1 cellular context compared by ENCODE assay signal in genomic region chr3:149221783-149222517, GRCh38.
A peak's percentile ranks its signal among the peaks of the same experiment; 100 is the strongest.
TF ChIP-seq lines count a peak whose summit lies in the region.

Gene CP (minus strand): TSS chr3:149221829. CDS start chr3:149221792, 37 bp downstream.

TF ChIP-seq in HepG2, 621 proteins besides CTCF, POLR2A, EP300 and RAD21 (continued from another document and continues in another):
- TF ChIP-seq IRF1 (CRISPR knock-in tag; IDR thresholded peaks at IDR 0.05; ENCODE audit: low read depth) (no peak), SETDB1 (CRISPR knock-in tag; IDR thresholded peaks at IDR 0.05; ENCODE audit: borderline replicate concordance) (no peak), ZNF496 (CRISPR knock-in tag; IDR thresholded peaks at IDR 0.05; ENCODE audit: insufficient replicate concordance) (no peak), HNF4A (CRISPR knock-in tag; IDR thresholded peaks at IDR 0.05) (peak; percentile 56), ZBTB21 (CRISPR knock-in tag; IDR thresholded peaks at IDR 0.05) (no peak), HMGXB4 (CRISPR knock-in tag; IDR thresholded peaks at IDR 0.05; ENCODE audit: borderline replicate concordance in 1 of 2, low read depth in 1 of 2) (no peak; a peak in 1 of 4 replicates), SMAD3 (CRISPR knock-in tag; IDR thresholded peaks at IDR 0.05) (no peak), ZNF740 (CRISPR knock-in tag; IDR thresholded peaks at IDR 0.05) (no peak), FUBP1 (CRISPR knock-in tag; IDR thresholded peaks at IDR 0.05; ENCODE audit: borderline replicate concordance) (no peak), SMYD3 (CRISPR knock-in tag; IDR thresholded peaks at IDR 0.05) (no peak), MIER3 (CRISPR knock-in tag; IDR thresholded peaks at IDR 0.05; ENCODE audit: borderline replicate concordance) (no peak), ZNF318 (CRISPR knock-in tag; IDR thresholded peaks at IDR 0.05) (no peak), STAT6 (CRISPR knock-in tag; IDR thresholded peaks at IDR 0.05; ENCODE audit: borderline replicate concordance) (no peak), ESRRA (CRISPR knock-in tag; IDR thresholded peaks at IDR 0.05; ENCODE audit: low read depth) (no peak), MED8 (CRISPR knock-in tag; IDR thresholded peaks at IDR 0.05; ENCODE audit: insufficient replicate concordance) (no peak), ZNF737 (CRISPR knock-in tag; IDR thresholded peaks at IDR 0.05; ENCODE audit: borderline replicate concordance) (no peak), NFYC (CRISPR knock-in tag; IDR thresholded peaks at IDR 0.05) (peak; percentile 22; the same call in 1 of the 2 replicates), ZNF34 (CRISPR knock-in tag; IDR thresholded peaks at IDR 0.05; ENCODE audit: borderline replicate concordance) (no peak), TMF1 (CRISPR knock-in tag; IDR thresholded peaks at IDR 0.05; ENCODE audit: low read depth) (no peak), FOXA3 (CRISPR knock-in tag; IDR thresholded peaks at IDR 0.05) (peak; percentile 81), ZBTB3 (CRISPR knock-in tag; IDR thresholded peaks at IDR 0.05; ENCODE audit: borderline replicate concordance, low read depth) (no peak), AFF4 (CRISPR knock-in tag; IDR thresholded peaks at IDR 0.05) (peak; percentile 87), ZNF296 (CRISPR knock-in tag; conservative IDR thresholded peaks at IDR 0.05) (no peak), ZNF17 (CRISPR knock-in tag; IDR thresholded peaks at IDR 0.05) (no peak), ATAD3A (CRISPR knock-in tag; IDR thresholded peaks at IDR 0.05) (no peak), ZFP36 (IDR thresholded peaks at IDR 0.05; ENCODE audit: borderline replicate concordance, low read depth, low read length, partially characterized antibody) (no peak), ZBTB38 (CRISPR knock-in tag; IDR thresholded peaks at IDR 0.05) (no peak), MED13 (CRISPR knock-in tag; IDR thresholded peaks at IDR 0.05) (no peak), ZUFSP (CRISPR knock-in tag; IDR thresholded peaks at IDR 0.05; ENCODE audit: borderline replicate concordance) (no peak), ZNF224 (CRISPR knock-in tag; IDR thresholded peaks at IDR 0.05) (no peak), RELA (CRISPR knock-in tag; IDR thresholded peaks at IDR 0.05) (no peak), ZNF441 (CRISPR knock-in tag; IDR thresholded peaks at IDR 0.05; ENCODE audit: borderline replicate concordance) (no peak)
